1 cellular context compared by ENCODE assay signal in genomic region chr5:96220610-96221390, GRCh38.
TF ChIP-seq lines count a peak whose summit lies in the region.

No MANE protein-coding gene starts in this region.

TF ChIP-seq in GM23338, 12 proteins besides CTCF, POLR2A, EP300 and RAD21 (continued from another document):
- TF ChIP-seq REST (IDR thresholded peaks at IDR 0.05; ENCODE audit: unreplicated experiment) (no peak), ZNF462 (CRISPR knock-in tag; IDR thresholded peaks at IDR 0.05) (no peak), ETS1 (IDR thresholded peaks at IDR 0.05) (no peak), ZNF331 (CRISPR knock-in tag; IDR thresholded peaks at IDR 0.05; ENCODE audit: low read depth) (no peak), EZH2 (IDR thresholded peaks at IDR 0.05; ENCODE audit: low read depth, unreplicated experiment) (no peak)
